ENCODE assay signal across 8 cellular contexts in the genomic region with DNA sequence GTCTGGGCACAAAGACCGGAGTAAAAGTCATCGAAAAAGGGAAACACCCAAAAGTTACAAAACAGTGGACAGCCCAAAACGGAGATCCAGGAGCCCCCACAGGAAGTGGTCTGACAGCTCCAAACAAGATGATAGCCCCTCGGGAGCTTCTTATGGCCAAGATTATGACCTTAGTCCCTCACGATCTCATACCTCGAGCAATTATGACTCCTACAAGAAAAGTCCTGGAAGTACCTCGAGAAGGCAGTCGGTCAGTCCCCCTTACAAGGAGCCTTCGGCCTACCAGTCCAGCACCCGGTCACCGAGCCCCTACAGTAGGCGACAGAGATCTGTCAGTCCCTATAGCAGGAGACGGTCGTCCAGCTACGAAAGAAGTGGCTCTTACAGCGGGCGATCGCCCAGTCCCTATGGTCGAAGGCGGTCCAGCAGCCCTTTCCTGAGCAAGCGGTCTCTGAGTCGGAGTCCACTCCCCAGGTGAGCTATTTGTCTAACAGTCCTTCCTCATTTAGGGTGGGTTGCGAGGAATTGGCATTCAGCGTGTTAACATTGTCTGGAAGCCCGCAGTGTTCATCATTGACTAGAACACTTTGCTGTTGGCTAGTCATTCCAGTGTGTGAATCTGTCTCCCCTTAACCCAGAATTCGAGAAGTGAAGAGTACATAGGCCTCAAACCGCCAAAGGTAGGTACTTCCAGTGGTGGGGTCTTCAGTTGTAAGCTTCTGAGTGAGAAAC. TPM values are rescaled to one million over a fixed set of nuclear protein-coding genes. Genes with fewer than 3 reads are reported as not detected.
DNase-seq lines count a peak whose midpoint lies in the region; ATAC-seq and TF ChIP-seq lines count a peak whose summit lies in the region.

No MANE protein-coding gene starts in this region.

- peak overlapping the region; percentile 82 to 91 for H3K27ac Mint-ChIP-seq in T-cell
- peak overlapping the region; percentile 95 for H3K27ac Mint-ChIP-seq in neural crest cell (ENCODE audit: unreplicated experiment)

- H3K36me3 Mint-ChIP-seq in T-cell (peaks cover 15% of the 10 kb centered on the region), neural crest cell (ENCODE audit: low read depth) (peaks cover 11% of the 10 kb centered on the region)

- H3K4me1 Mint-ChIP-seq in T-cell (peaks cover 41 to 56% (median 45%) of the 10 kb centered on the region in 3 donors), neural crest cell (peaks cover 48% of the 10 kb centered on the region)

- peak overlapping the region; percentile 97 for H3K4me2 ChIP-seq in fibroblast of lung (ENCODE audit: extremely low read depth, insufficient read depth, low read length)

- H3K27ac ChIP-seq in fibroblast of lung (ENCODE audit: insufficient read depth, low read length): peak overlapping the region; percentile 88

- H4K20me1 ChIP-seq in fibroblast of lung (ENCODE audit: control insufficient read depth, extremely low read depth, insufficient read depth, low read length): peaks cover 2% of the 10 kb centered on the region

- CTCF ChIA-PET in T-cell (lab: Charles Lee): interaction anchor here in 1 of 2 donors (0.9 to 2.8 kb wide), 2 partner anchors 12 to 35 kb away, joined by 3 to 23 read pairs; a partner anchor contains a TSS

- H3K27me3 Mint-ChIP-seq in T-cell (no peaks in the 10 kb centered on the region), neural crest cell (ENCODE audit: low read depth) (peaks cover 3% of the 10 kb centered on the region)

- H3K9me3 ChIP-seq in fibroblast of lung (ENCODE audit: control insufficient read depth, insufficient read depth, low read depth, low read length): no peaks in the 10 kb centered on the region

- H3K79me2 ChIP-seq in fibroblast of lung (ENCODE audit: control insufficient read depth, insufficient read depth, low read length): peaks cover 54% of the 10 kb centered on the region

- no peaks in the 10 kb centered on the region for H3K9me3 Mint-ChIP-seq in T-cell
- H3K9me3 Mint-ChIP-seq in neural crest cell: no peaks in the 10 kb centered on the region

- H3K4me3 Mint-ChIP-seq in T-cell (peak overlapping the region; percentile 92 to 94 (median 93)), neural crest cell (peak overlapping the region; percentile 99)

- H3K4me3 ChIP-seq in fibroblast of lung (replicated peaks in 1 of 4; ENCODE audit: control extremely low read depth in 1 of 4, insufficient read depth in 1 of 4, low read depth in 3 of 4, low read length in 4 of 4): peak overlapping the region; percentile 77 to 96 (median 90)

- peak; percentile 66 for DNase-seq in activated effector memory CD4-positive, alpha-beta T cell treated with anti-CD3 and anti-CD28 coated beads, Interleukin-2, amount 50 U/mL, for 16 hours
- no peak for DNase-seq in activated effector memory CD4-positive, alpha-beta T cell treated with Interleukin-2 at 50 U/mL for 16 hours
- DNase-seq in T-cell (no peak), fibroblast of lung (ENCODE audit: low read depth in 2 of 2) (peak; percentile 5 to 10), neural crest cell (ENCODE audit: low read depth, low spot score) (peak; percentile 4)

- H3K9ac ChIP-seq in fibroblast of lung (ENCODE audit: insufficient read depth, low read length): peak overlapping the region; percentile 99

- no peaks in the 10 kb centered on the region for H3K27me3 ChIP-seq in fibroblast of lung (ENCODE audit: control insufficient read depth, insufficient read depth, low read length)

- no peaks in the 10 kb centered on the region for H3K36me3 ChIP-seq in fibroblast of lung (ENCODE audit: control insufficient read depth, insufficient read depth, low read length)

- no peak for TF ChIP-seq CTCF in fibroblast of lung (conservative IDR thresholded peaks at IDR 0.05 in 1 of 2, IDR thresholded peaks at IDR 0.05 in 1 of 2; ENCODE audit: low read depth in 1 of 2, low read length in 2 of 2)
- no peak for TF ChIP-seq CTCF in neural crest cell (conservative IDR thresholded peaks at IDR 0.05)

- H3K4me1 ChIP-seq in fibroblast of lung (ENCODE audit: control insufficient read depth, extremely low read depth, insufficient read depth, low read length): no peaks in the 10 kb centered on the region

- no peak overlapping the region for H2AFZ ChIP-seq in fibroblast of lung (ENCODE audit: low read length)

- ATAC-seq in T-cell (replicated peaks in 1 of 4) (no peak), HG02970 (IDR thresholded peaks at IDR 0.05; ENCODE audit: low FRiP score, unreplicated experiment) (no peak), HG02938 (IDR thresholded peaks at IDR 0.05; ENCODE audit: unreplicated experiment) (no peak), HG03196 (IDR thresholded peaks at IDR 0.05; ENCODE audit: unreplicated experiment) (no peak)

- POLR2A ChIA-PET in T-cell (lab: Charles Lee): interaction anchor here in 1 of 2 donors (0.9 to 3.1 kb wide), 2 partner anchors 10 to 12 kb away, joined by 5 to 26 read pairs; a partner anchor contains a TSS

RNA-seq across cellular contexts. Expression of a gene that starts 1.5 kb away (rescaled TPM):
- 100 to 1,000 TPM in 4 of 5 donors, 10 to 100 TPM in 1; 95.6 to 108 (median 104) TPM for total RNA-seq in T-cell
- 19.3 and 24.9 TPM in 2 replicates for total RNA-seq in fibroblast of lung
- 19.4 and 22.2 TPM in 2 replicates for polyA plus RNA-seq in fibroblast of lung
- polyA plus RNA-seq in fibroblast of lung (2012): 17.2 and 20.2 TPM in 2 replicates
- 49.8 and 68.2 TPM in 2 replicates for polyA minus RNA-seq in fibroblast of lung (ENCODE audit: low replicate concordance)
- total RNA-seq in neural crest cell: 69.1 and 69.8 TPM in 2 replicates

RNA-seq across cellular contexts. Expression of a gene that starts 11.7 kb away (rescaled TPM):
- total RNA-seq in T-cell: 10 to 100 TPM; 41.4 to 55.6 (median 52.6) TPM
- 20.5 and 28.4 TPM in 2 replicates for total RNA-seq in fibroblast of lung
- polyA plus RNA-seq in fibroblast of lung: 32.3 and 36.5 TPM in 2 replicates
- polyA plus RNA-seq in fibroblast of lung (2012): 20.7 and 23.2 TPM in 2 replicates
- polyA minus RNA-seq in fibroblast of lung (ENCODE audit: low replicate concordance): 15.6 and 26.9 TPM in 2 replicates
- 63.4 and 65.0 TPM in 2 replicates for total RNA-seq in neural crest cell

Comparison
In these comparisons a context has a peak if more than half of its experiments do, and no peak if none do; other contexts are left out.
1. DNase-seq: peak in activated effector memory CD4-positive, alpha-beta T cell treated with anti-CD3 and anti-CD28 coated beads, Interleukin-2, amount 50 U/mL, for 16 hours (single experiment), fibroblast of lung (2 of 2) and neural crest cell (single experiment); none in activated effector memory CD4-positive, alpha-beta T cell treated with Interleukin-2 at 50 U/mL for 16 hours (single experiment) and T-cell (0 of 34).